19 cellular contexts compared by ENCODE assay signal in genomic region chr6:147856687-147857086, GRCh38.
A peak's percentile ranks its signal among the peaks of the same experiment; 100 is the strongest.
DNase-seq lines count a peak whose midpoint lies in the region; ATAC-seq and TF ChIP-seq lines count a peak whose summit lies in the region.
"Had no signal": no experiment of that assay in that cellular context is flagged by ENCODE, and none has a peak within 500 bp of the region (broad histone marks: within the 10 kb centered on the region; RNA-seq: fewer than 3 reads in every experiment).

No MANE protein-coding gene starts in this region.

- DNase-seq in COLO829 (ENCODE audit: low spot score) = peak; percentile 20
- peak; percentile 51 for DNase-seq in foreskin melanocyte
- DNase-seq in retinal pigment epithelial cell (ENCODE audit: low read depth) = peak; percentile 51
- no peak for DNase-seq in SIG-M5 (lab: John Stamatoyannopoulos, UW)
- DNase-seq: AML-193; CD4-positive, alpha-beta T cell; CD8-positive, alpha-beta T cell; COR-L47; DMS 273 treated with DMSO at 0.1 percent for 48 hours; DMS153; DMS53; DMS79; DND-41; EL; GDM1 had no signal

- ATAC-seq in GM19467 (IDR thresholded peaks at IDR 0.05; ENCODE audit: unreplicated experiment) = no peak
- ATAC-seq: A549; CD8-positive, alpha-beta T cell; GM12878 had no signal

- TF ChIP-seq CTCF in retinal pigment epithelial cell (conservative IDR thresholded peaks at IDR 0.05; ENCODE audit: low read depth, low read length) = no peak

- no peak overlapping the region for H3K4me3 ChIP-seq in retinal pigment epithelial cell (ENCODE audit: low read length)
- H3K4me3 ChIP-seq: A549; BLaER1 treated with 17β-estradiol and CSF1 and Interleukin-3, amounts not matched to agents 10 nM and 100 nM; GM12878 had no signal
